In genomic region chr1:150970818-150971582, GRCh38 we compare ENCODE assay signal across 1 cellular context.
TF ChIP-seq lines count a peak whose summit lies in the region.

No MANE protein-coding gene starts in this region.

TF ChIP-seq in GM23338, 12 proteins besides CTCF, POLR2A, EP300 and RAD21:
- TF ChIP-seq REST (IDR thresholded peaks at IDR 0.05; ENCODE audit: unreplicated experiment) (no peak), JUNB (IDR thresholded peaks at IDR 0.05; ENCODE audit: unreplicated experiment) (no peak), ZNF462 (CRISPR knock-in tag; IDR thresholded peaks at IDR 0.05) (no peak), POLR2AphosphoS5 (IDR thresholded peaks at IDR 0.05; ENCODE audit: low read depth) (no peak), STAT1 (IDR thresholded peaks at IDR 0.05; ENCODE audit: unreplicated experiment) (no peak), ZNF331 (CRISPR knock-in tag; IDR thresholded peaks at IDR 0.05; ENCODE audit: low read depth) (no peak), EZH2phosphoT487 (IDR thresholded peaks at IDR 0.05; ENCODE audit: unreplicated experiment) (no peak)
